ENCODE assay signal across 7 cellular contexts in genomic region chr9:137518661-137519459, GRCh38. TPM values are rescaled to one million over a fixed set of nuclear protein-coding genes. Genes with fewer than 3 reads are reported as not detected.
DNase-seq lines count a peak whose midpoint lies in the region; ATAC-seq, FAIRE-seq and TF ChIP-seq lines count a peak whose summit lies in the region.
"Not testable (repeated sequence)": the region's sequence is repeated elsewhere in the genome, so short reads cannot be mapped to it uniquely, and the experiment has no call there.

No MANE protein-coding gene starts in this region.

- not testable (repeated sequence) for H3K9me3 ChIP-seq in K562 (replicated peaks; ENCODE audit: control insufficient read depth, insufficient read depth, low read depth, low read length); H1 (ENCODE audit: insufficient read depth in 2 of 2, low read depth in 1 of 2, low read length in 1 of 2); osteoblast (ENCODE audit: low read depth, low read length)

- not testable (repeated sequence) for TF ChIP-seq EP300 in K562 (IDR thresholded peaks at IDR 0.05; ENCODE audit: low read length); H1 (IDR thresholded peaks at IDR 0.05; ENCODE audit: borderline replicate concordance in 1 of 2, low read depth in 2 of 2, low read length in 2 of 2)

- TF ChIP-seq POLR2A in K562 (conservative IDR thresholded peaks at IDR 0.05); H1 (IDR thresholded peaks at IDR 0.05; ENCODE audit: control extremely low read depth in 1 of 2, low read depth in 2 of 2, low read length in 2 of 2): not testable (repeated sequence)

- POLR2A ChIA-PET in K562 (lab: Yijun Ruan, JAX); H1 (lab: Charles Lee; ENCODE audit: partially characterized antibody): not testable (repeated sequence)

- H4K20me1 ChIP-seq in K562 (replicated peaks; ENCODE audit: control insufficient read depth, insufficient read depth, low read length); H1 (replicated peaks in 1 of 2; ENCODE audit: control insufficient read depth in 1 of 2, insufficient read depth in 2 of 2, low read length in 2 of 2); osteoblast (ENCODE audit: insufficient read depth, low read length): not testable (repeated sequence)

- H2BK15ac ChIP-seq in H1 (ENCODE audit: low read length): not testable (repeated sequence)

- not testable (repeated sequence) for BruUV-seq in K562 (replicated peaks; lab: Mats Ljungman, UMichigan)

- not testable (repeated sequence) for ATAC-seq in K562

- not testable (repeated sequence) for H2BK5ac ChIP-seq in H1 (ENCODE audit: low read depth, low read length)

- not testable (repeated sequence) for H3K14ac ChIP-seq in H1 (ENCODE audit: insufficient read length)

- H3K4me3 ChIP-seq in H7 (ENCODE audit: insufficient read depth, low read depth, low read length); K562; H1 (ENCODE audit: extremely low read depth in 1 of 4, insufficient read depth in 2 of 4, low read depth in 3 of 4, low read length in 4 of 4); osteoblast (ENCODE audit: insufficient read depth, low read length): not testable (repeated sequence)

- FAIRE-seq in K562 (lab: Jason Lieb, UNC): peak; percentile 6
- not testable (repeated sequence) for FAIRE-seq in H1 (lab: Jason Lieb, UNC)

- not testable (repeated sequence) for H2AFZ ChIP-seq in K562 (ENCODE audit: low read depth, low read length); H1 (ENCODE audit: low read length); osteoblast (ENCODE audit: low read length)

- H3K27me3 ChIP-seq in H7 (ENCODE audit: control insufficient read depth, insufficient read depth, low read length); K562 (ENCODE audit: control insufficient read depth in 2 of 2, insufficient read depth in 2 of 2, low read length in 2 of 2); H1 (replicated peaks in 1 of 4; ENCODE audit: control insufficient read depth in 3 of 4, extremely low read depth in 1 of 4, insufficient read depth in 3 of 4, low read length in 3 of 4); osteoblast (ENCODE audit: insufficient read depth, low read length): not testable (repeated sequence)

- H4K91ac ChIP-seq in H1 (replicated peaks; ENCODE audit: insufficient read length, low read length): not testable (repeated sequence)

- H3K79me2 ChIP-seq in K562 (ENCODE audit: control insufficient read depth, insufficient read depth, low read length); H1 (ENCODE audit: control insufficient read depth in 1 of 2, insufficient read depth in 2 of 2, low read length in 2 of 2); osteoblast (ENCODE audit: insufficient read depth, low read length): not testable (repeated sequence)

- H4K5ac ChIP-seq in H1 (ENCODE audit: insufficient read length, low read depth, low read length): not testable (repeated sequence)

- not testable (repeated sequence) for H3K18ac ChIP-seq in H1 (ENCODE audit: extremely low read depth, low read length)

- TF ChIP-seq CTCF in K562 (IDR thresholded peaks at IDR 0.05 in 2 of 3, conservative IDR thresholded peaks at IDR 0.05 in 1 of 3; ENCODE audit: insufficient read depth in 2 of 3, low read depth in 1 of 3, low read length in 3 of 3); H1 (IDR thresholded peaks at IDR 0.05; ENCODE audit: control extremely low read depth in 1 of 3, insufficient read depth in 1 of 3, low read depth in 1 of 3, low read length in 3 of 3); osteoblast (IDR thresholded peaks at IDR 0.05; ENCODE audit: extremely low read depth, low read depth, low read length): not testable (repeated sequence)

- H3K56ac ChIP-seq in H1 (replicated peaks; ENCODE audit: insufficient read length, low read depth, low read length): not testable (repeated sequence)

- H3K4me1 ChIP-seq in K562 (replicated peaks in 1 of 2; ENCODE audit: control insufficient read depth in 2 of 2, insufficient read depth in 2 of 2, low read length in 2 of 2): peaks cover 0 to 44% of the 10 kb centered on the region in 2 experiments; a peak in 3 of 5 replicates
- H3K4me1 ChIP-seq in H1 (replicated peaks in 1 of 4; ENCODE audit: control insufficient read depth in 3 of 4, insufficient read depth in 4 of 4, low read length in 3 of 4); osteoblast (ENCODE audit: insufficient read depth, low read length): not testable (repeated sequence)

- not testable (repeated sequence) for H3K36me3 ChIP-seq in H7 (replicated peaks; ENCODE audit: control insufficient read depth, insufficient read depth, low read length); K562 (ENCODE audit: control insufficient read depth, insufficient read depth, low read length); H1 (ENCODE audit: control insufficient read depth in 2 of 4, insufficient read depth in 4 of 4, low read length in 3 of 4); osteoblast (ENCODE audit: insufficient read depth, low read length)

- H2BK12ac ChIP-seq in H1 (ENCODE audit: low read depth, low read length): not testable (repeated sequence)

- not testable (repeated sequence) for H2AK5ac ChIP-seq in H1 (ENCODE audit: low read depth, low read length)

- H3K4ac ChIP-seq in H1 (replicated peaks; ENCODE audit: insufficient read length, low read depth, low read length): not testable (repeated sequence)

- not testable (repeated sequence) for H3K23me2 ChIP-seq in H1 (ENCODE audit: low read depth, low read length)

- H3K9ac ChIP-seq in K562 (ENCODE audit: insufficient read depth in 1 of 2, low read depth in 2 of 2, low read length in 2 of 2): peak overlapping the region in 1 of 2 experiments; percentile 48; a peak in 1 of 4 replicates
- H3K9ac ChIP-seq in H1 (replicated peaks in 1 of 4; ENCODE audit: extremely low read depth in 1 of 4, low read depth in 3 of 4, low read length in 3 of 4): not testable (repeated sequence)

- CTCF ChIA-PET in K562 (lab: Yijun Ruan, JAX; ENCODE audit: low intra/inter-chr PET ratio); H1 (lab: Charles Lee; ENCODE audit: partially characterized antibody): not testable (repeated sequence)

- H3K4me2 ChIP-seq in K562 (ENCODE audit: insufficient read depth, low read length); H1 (ENCODE audit: insufficient read depth in 1 of 2, low read depth in 2 of 2, low read length in 2 of 2); osteoblast (ENCODE audit: insufficient read depth, low read length): not testable (repeated sequence)

- H3K9me1 ChIP-seq in K562 (ENCODE audit: control insufficient read depth, insufficient read depth, low read length): not testable (repeated sequence)

- not testable (repeated sequence) for H3K79me1 ChIP-seq in H1 (ENCODE audit: low read depth, low read length)

- WGBS in K562 (ENCODE audit: insufficient coverage, low coverage, missing lambda C conversion rate): 7% methylated on average over 13 of the region's 13 CpGs
- WGBS in H1 (ENCODE audit: extremely low coverage in 1 of 2, insufficient coverage in 1 of 2, insufficient read length in 1 of 2, insufficient replicate concordance in 2 of 2, low coverage in 1 of 2, low lambda C conversion rate in 2 of 2, missing lambda C conversion rate in 1 of 2), 2 experiments: 94% methylated on average over 8 of the region's 13 CpGs; no CpG with 5 or more reads in 1 of the 2 experiments

- not testable (repeated sequence) for H3K23ac ChIP-seq in H1 (ENCODE audit: insufficient read length)

- in situ Hi-C loops in K562 (cut with MboI): not testable (repeated sequence)

- H3K27ac ChIP-seq in K562 (ENCODE audit: extremely low read depth, low read depth, low read length); H1 (ENCODE audit: low read depth, low read length); osteoblast (ENCODE audit: low read depth, low read length): not testable (repeated sequence)

- not testable (repeated sequence) for H2BK20ac ChIP-seq in H1 (ENCODE audit: low read length)

- DNase-seq in A172 (ENCODE audit: low spot score) (peak; percentile 94), H7 (peak; percentile 39), MV-4-11 (lab: John Stamatoyannopoulos, UW) (peak; percentile 59), RPMI7951 (ENCODE audit: low read depth) (peak; percentile 61), K562 (ENCODE audit: extremely low read depth in 1 of 4, low spot score in 3 of 4) (peak in 1 of 4 experiments; percentile 34), osteoblast (ENCODE audit: insufficient read length, low spot score, missing footprints) (peak; percentile 96)
- not testable (repeated sequence) for DNase-seq in H1 (ENCODE audit: low read depth in 1 of 2, low spot score in 2 of 2)

- H2BK120ac ChIP-seq in H1 (replicated peaks; ENCODE audit: low read depth, low read length): not testable (repeated sequence)

- not testable (repeated sequence) for TF ChIP-seq RAD21 in K562 (CRISPR knock-in tag; conservative IDR thresholded peaks at IDR 0.05 in 1 of 2, IDR thresholded peaks at IDR 0.05 in 1 of 2); H1 (IDR thresholded peaks at IDR 0.05 in 1 of 2, conservative IDR thresholded peaks at IDR 0.05 in 1 of 2; ENCODE audit: low read depth in 2 of 2, low read length in 2 of 2)

- intact Hi-C loops in K562 (cut with micrococcal nuclease): not testable (repeated sequence)

- not testable (repeated sequence) for H4K8ac ChIP-seq in H1 (ENCODE audit: extremely low read depth, insufficient read depth, low read length)

RNA-seq across cellular contexts. Expression of gene PNPLA7, which starts 31.3 kb away (rescaled TPM):
- total RNA-seq in A172 (2014; rRNA removed; shearing (Covaris generic)): 0.14 and 0.36 TPM in 2 replicates
- total RNA-seq in H7 (2014; rRNA removed; shearing (Covaris generic)): 0.07 and 0.14 TPM in 2 replicates
- not detected in 2 replicates for total RNA-seq in RPMI7951 (2014; rRNA removed; shearing (Covaris generic))
- total RNA-seq in K562 (2011; cell fraction: chromatin; rRNA removed; ENCODE audit: low replicate concordance): 2.8 and 5.5 TPM in 2 replicates
- 2.0 and 3.0 TPM in 2 replicates for total RNA-seq in K562 (2011; cell fraction: nucleolus; rRNA removed)
- 2.3 and 3.4 TPM in 2 replicates for total RNA-seq in K562 (2011; cell fraction: nucleoplasm; rRNA removed)
- total RNA-seq in K562 (2014; rRNA removed) (0.14 and 0.45 TPM in 2 replicates), K562 (2014; rRNA removed; fragmentation: Illumina TruSeq; extraction: Trizol) (0.04 TPM in 1 of 2 replicates, not detected in the other), K562 (2015; rRNA removed; fragmentation: Illumina TruSeq; extraction: Trizol) (0.19 and 0.22 TPM in 2 replicates), K562 (2021) (0.58 and 0.75 TPM in 2 replicates), osteoblast (1.8 and 2.7 TPM in 2 replicates)
- polyA plus RNA-seq in K562 (2011; rRNA removed) (0.17 and 0.66 TPM in 2 replicates), K562 (2014; fragmentation: Illumina TruSeq; extraction: Trizol) (0.31 and 0.44 TPM in 2 replicates), K562 (2014; fragmentation: Nextera tagmentation; extraction: Ambion mirVana) (under 1 TPM in 1 of 2 experiments, not detected in 1; 0.01 TPM), K562 (2014; rRNA removed) (0.78 and 0.85 TPM in 2 replicates), H1 (2011; rRNA removed) (0.35 and 0.36 TPM in 2 replicates)
- 0.16 and 0.19 TPM in 2 replicates for polyA plus RNA-seq in K562 (2011; cell fraction: cytosol; rRNA removed)
- 4.1 and 5.1 TPM in 2 replicates for polyA plus RNA-seq in K562 (2011; cell fraction: nucleus; rRNA removed)
- 0.95 and 2.4 TPM in 2 replicates for polyA plus RNA-seq in K562 (2012)
- 0.07 and 0.12 TPM in 2 replicates for polyA minus RNA-seq in K562 (2011; rRNA and poly(A)+ RNA removed)
- 0.19 and 0.46 TPM in 2 replicates for polyA minus RNA-seq in K562 (2011; cell fraction: cytosol; rRNA and poly(A)+ RNA removed)
- 0.54 and 1.00 TPM in 2 replicates for polyA minus RNA-seq in K562 (2011; cell fraction: nucleus; rRNA and poly(A)+ RNA removed)
- 0.47 and 0.57 TPM in 2 replicates for total RNA-seq in H1 (2021; fragmentation: NEBNext Ultra II Directional; extraction: Animal tissue kit (Norgen Biotek cat#: 25700))
- polyA plus RNA-seq in H1 (2011; cell fraction: cytosol; rRNA removed): 0.35 TPM
- polyA plus RNA-seq in H1 (2011; cell fraction: nucleus; rRNA removed): 2.7 TPM
- 0.48 to 1.3 TPM (median 0.82 TPM) in 4 replicates for polyA plus RNA-seq in H1 (2012, experiment 1 of 2)
- polyA plus RNA-seq in H1 (2012, experiment 2 of 2): 0.24 TPM
- polyA plus RNA-seq in H1 (2013, experiment 1 of 2): 0.22 TPM
- 0.17 TPM for polyA plus RNA-seq in H1 (2013, experiment 2 of 2)
- polyA minus RNA-seq in H1 (2011; rRNA and poly(A)+ RNA removed): 0.38 and 0.54 TPM in 2 replicates
- not detected for polyA minus RNA-seq in H1 (2011; cell fraction: cytosol; rRNA and poly(A)+ RNA removed)
- 0.80 TPM for polyA minus RNA-seq in H1 (2011; cell fraction: nucleus; rRNA and poly(A)+ RNA removed)

RNA-seq across cellular contexts. Expression of gene MRPL41, which starts 32.8 kb away (rescaled TPM):
- total RNA-seq in A172 (2014; rRNA removed; shearing (Covaris generic)): 86.1 and 103 TPM in 2 replicates
- total RNA-seq in H7 (2014; rRNA removed; shearing (Covaris generic)): 74.5 and 78.8 TPM in 2 replicates
- total RNA-seq in RPMI7951 (2014; rRNA removed; shearing (Covaris generic)): 66.7 and 80.8 TPM in 2 replicates
- total RNA-seq in K562 (2011; cell fraction: chromatin; rRNA removed; ENCODE audit: low replicate concordance): 2.1 and 9.1 TPM in 2 replicates
- total RNA-seq in K562 (2011; cell fraction: nucleolus; rRNA removed): 19.8 and 28.3 TPM in 2 replicates
- total RNA-seq in K562 (2011; cell fraction: nucleoplasm; rRNA removed): 9.6 and 10.5 TPM in 2 replicates
- total RNA-seq in K562 (2014; rRNA removed) (239 and 259 TPM in 2 replicates), K562 (2014; rRNA removed; fragmentation: Illumina TruSeq; extraction: Trizol) (9.2 and 11.6 TPM in 2 replicates), K562 (2015; rRNA removed; fragmentation: Illumina TruSeq; extraction: Trizol) (54.9 and 58.3 TPM in 2 replicates), K562 (2021) (146 and 158 TPM in 2 replicates), osteoblast (26.2 and 30.4 TPM in 2 replicates)
- polyA plus RNA-seq in K562 (2011; rRNA removed) (21.6 and 23.7 TPM in 2 replicates), K562 (2014; fragmentation: Illumina TruSeq; extraction: Trizol) (10.4 and 32.9 TPM in 2 replicates), K562 (2014; fragmentation: Nextera tagmentation; extraction: Ambion mirVana) (1 to 10 TPM; 2.6 to 4.1 TPM), K562 (2014; rRNA removed) (184 and 216 TPM in 2 replicates), H1 (2011; rRNA removed) (58.1 and 79.3 TPM in 2 replicates)
- polyA plus RNA-seq in K562 (2011; cell fraction: cytosol; rRNA removed): 35.6 and 169 TPM in 2 replicates
- polyA plus RNA-seq in K562 (2011; cell fraction: nucleus; rRNA removed): 18.9 and 28.4 TPM in 2 replicates
- polyA plus RNA-seq in K562 (2012): 75.7 and 99.4 TPM in 2 replicates
- 1.7 and 3.9 TPM in 2 replicates for polyA minus RNA-seq in K562 (2011; rRNA and poly(A)+ RNA removed)
- 21.6 and 22.5 TPM in 2 replicates for polyA minus RNA-seq in K562 (2011; cell fraction: cytosol; rRNA and poly(A)+ RNA removed)
- polyA minus RNA-seq in K562 (2011; cell fraction: nucleus; rRNA and poly(A)+ RNA removed): 4.7 and 8.7 TPM in 2 replicates
- total RNA-seq in H1 (2021; fragmentation: NEBNext Ultra II Directional; extraction: Animal tissue kit (Norgen Biotek cat#: 25700)): 47.2 and 49.4 TPM in 2 replicates
- polyA plus RNA-seq in H1 (2011; cell fraction: cytosol; rRNA removed): 54.3 TPM
- 39.5 TPM for polyA plus RNA-seq in H1 (2011; cell fraction: nucleus; rRNA removed)
- polyA plus RNA-seq in H1 (2012, experiment 1 of 2): 30.4 to 55.6 TPM (median 46.9 TPM) in 4 replicates
- 38.3 TPM for polyA plus RNA-seq in H1 (2012, experiment 2 of 2)
- polyA plus RNA-seq in H1 (2013, experiment 1 of 2): 43.5 TPM
- polyA plus RNA-seq in H1 (2013, experiment 2 of 2): 42.5 TPM
- polyA minus RNA-seq in H1 (2011; rRNA and poly(A)+ RNA removed): 2.4 and 2.7 TPM in 2 replicates
- 15.5 TPM for polyA minus RNA-seq in H1 (2011; cell fraction: cytosol; rRNA and poly(A)+ RNA removed)
- polyA minus RNA-seq in H1 (2011; cell fraction: nucleus; rRNA and poly(A)+ RNA removed): 10.0 TPM

RNA-seq across cellular contexts. Expression of gene NSMF, which starts 59.7 kb away (rescaled TPM):
- 45.1 and 46.4 TPM in 2 replicates for total RNA-seq in A172 (2014; rRNA removed; shearing (Covaris generic))
- total RNA-seq in H7 (2014; rRNA removed; shearing (Covaris generic)): 37.9 and 39.0 TPM in 2 replicates
- 11.9 and 12.7 TPM in 2 replicates for total RNA-seq in RPMI7951 (2014; rRNA removed; shearing (Covaris generic))
- 47.6 and 128 TPM in 2 replicates for total RNA-seq in K562 (2011; cell fraction: chromatin; rRNA removed; ENCODE audit: low replicate concordance)
- 87.2 and 93.1 TPM in 2 replicates for total RNA-seq in K562 (2011; cell fraction: nucleolus; rRNA removed)
- total RNA-seq in K562 (2011; cell fraction: nucleoplasm; rRNA removed): 47.3 and 58.7 TPM in 2 replicates
- total RNA-seq in K562 (2014; rRNA removed) (49.2 and 60.0 TPM in 2 replicates), K562 (2014; rRNA removed; fragmentation: Illumina TruSeq; extraction: Trizol) (24.4 and 29.3 TPM in 2 replicates), K562 (2015; rRNA removed; fragmentation: Illumina TruSeq; extraction: Trizol) (28.2 and 29.1 TPM in 2 replicates), K562 (2021) (72.0 and 74.5 TPM in 2 replicates), osteoblast (19.2 and 22.4 TPM in 2 replicates)
- polyA plus RNA-seq in K562 (2011; rRNA removed) (44.9 and 71.8 TPM in 2 replicates), K562 (2014; fragmentation: Illumina TruSeq; extraction: Trizol) (26.4 and 44.1 TPM in 2 replicates), K562 (2014; fragmentation: Nextera tagmentation; extraction: Ambion mirVana) (under 1 TPM; 0.20 to 0.42 TPM), K562 (2014; rRNA removed) (76.3 and 82.7 TPM in 2 replicates), H1 (2011; rRNA removed) (65.1 and 90.8 TPM in 2 replicates)
- polyA plus RNA-seq in K562 (2011; cell fraction: cytosol; rRNA removed): 59.2 and 114 TPM in 2 replicates
- 244 and 400 TPM in 2 replicates for polyA plus RNA-seq in K562 (2011; cell fraction: nucleus; rRNA removed)
- polyA plus RNA-seq in K562 (2012): 38.5 and 48.2 TPM in 2 replicates
- polyA minus RNA-seq in K562 (2011; rRNA and poly(A)+ RNA removed): 25.2 and 31.9 TPM in 2 replicates
- polyA minus RNA-seq in K562 (2011; cell fraction: cytosol; rRNA and poly(A)+ RNA removed): 37.7 and 44.3 TPM in 2 replicates
- 47.9 and 59.5 TPM in 2 replicates for polyA minus RNA-seq in K562 (2011; cell fraction: nucleus; rRNA and poly(A)+ RNA removed)
- total RNA-seq in H1 (2021; fragmentation: NEBNext Ultra II Directional; extraction: Animal tissue kit (Norgen Biotek cat#: 25700)): 55.5 and 56.7 TPM in 2 replicates
- 65.8 TPM for polyA plus RNA-seq in H1 (2011; cell fraction: cytosol; rRNA removed)
- 223 TPM for polyA plus RNA-seq in H1 (2011; cell fraction: nucleus; rRNA removed)
- polyA plus RNA-seq in H1 (2012, experiment 1 of 2): 31.7 to 60.6 TPM (median 47.9 TPM) in 4 replicates
- polyA plus RNA-seq in H1 (2012, experiment 2 of 2): 42.0 TPM
- polyA plus RNA-seq in H1 (2013, experiment 1 of 2): 39.5 TPM
- polyA plus RNA-seq in H1 (2013, experiment 2 of 2): 37.5 TPM
- 23.1 and 28.8 TPM in 2 replicates for polyA minus RNA-seq in H1 (2011; rRNA and poly(A)+ RNA removed)
- polyA minus RNA-seq in H1 (2011; cell fraction: cytosol; rRNA and poly(A)+ RNA removed): 32.0 TPM
- polyA minus RNA-seq in H1 (2011; cell fraction: nucleus; rRNA and poly(A)+ RNA removed): 41.2 TPM

RNA-seq across cellular contexts. Expression of gene DPH7, which starts 59.9 kb away (rescaled TPM):
- total RNA-seq in A172 (2014; rRNA removed; shearing (Covaris generic)): 47.4 and 56.0 TPM in 2 replicates
- total RNA-seq in H7 (2014; rRNA removed; shearing (Covaris generic)): 41.8 and 49.1 TPM in 2 replicates
- total RNA-seq in RPMI7951 (2014; rRNA removed; shearing (Covaris generic)): 14.5 and 20.0 TPM in 2 replicates
- 207 and 328 TPM in 2 replicates for total RNA-seq in K562 (2011; cell fraction: chromatin; rRNA removed; ENCODE audit: low replicate concordance)
- 176 and 183 TPM in 2 replicates for total RNA-seq in K562 (2011; cell fraction: nucleolus; rRNA removed)
- 193 and 208 TPM in 2 replicates for total RNA-seq in K562 (2011; cell fraction: nucleoplasm; rRNA removed)
- 49.7 and 54.8 TPM in 2 replicates for total RNA-seq in K562 (2014; rRNA removed)
- 25.5 and 31.8 TPM in 2 replicates for total RNA-seq in K562 (2014; rRNA removed; fragmentation: Illumina TruSeq; extraction: Trizol)
- 30.8 and 31.4 TPM in 2 replicates for total RNA-seq in K562 (2015; rRNA removed; fragmentation: Illumina TruSeq; extraction: Trizol)
- total RNA-seq in K562 (2021): 53.0 and 54.0 TPM in 2 replicates
- 56.1 and 64.2 TPM in 2 replicates for polyA plus RNA-seq in K562 (2011; rRNA removed)
- 42.3 and 50.6 TPM in 2 replicates for polyA plus RNA-seq in K562 (2011; cell fraction: cytosol; rRNA removed)
- 337 and 348 TPM in 2 replicates for polyA plus RNA-seq in K562 (2011; cell fraction: nucleus; rRNA removed)
- 32.2 and 49.3 TPM in 2 replicates for polyA plus RNA-seq in K562 (2012)
- 37.1 and 41.3 TPM in 2 replicates for polyA plus RNA-seq in K562 (2014; fragmentation: Illumina TruSeq; extraction: Trizol)
- polyA plus RNA-seq in K562 (2014; fragmentation: Nextera tagmentation; extraction: Ambion mirVana): 10 to 100 TPM; 13.9 to 21.4 TPM
- 65.5 and 68.6 TPM in 2 replicates for polyA plus RNA-seq in K562 (2014; rRNA removed)
- 24.1 and 28.0 TPM in 2 replicates for polyA minus RNA-seq in K562 (2011; rRNA and poly(A)+ RNA removed)
- polyA minus RNA-seq in K562 (2011; cell fraction: cytosol; rRNA and poly(A)+ RNA removed): 10.1 and 16.2 TPM in 2 replicates
- polyA minus RNA-seq in K562 (2011; cell fraction: nucleus; rRNA and poly(A)+ RNA removed): 42.9 and 65.3 TPM in 2 replicates
- 44.6 and 45.7 TPM in 2 replicates for total RNA-seq in H1 (2021; fragmentation: NEBNext Ultra II Directional; extraction: Animal tissue kit (Norgen Biotek cat#: 25700))
- polyA plus RNA-seq in H1 (2011; rRNA removed): 45.5 and 50.5 TPM in 2 replicates
- polyA plus RNA-seq in H1 (2011; cell fraction: cytosol; rRNA removed): 57.0 TPM
- 130 TPM for polyA plus RNA-seq in H1 (2011; cell fraction: nucleus; rRNA removed)
- polyA plus RNA-seq in H1 (2012, experiment 1 of 2): 36.7 to 45.7 TPM (median 45.2 TPM) in 4 replicates
- polyA plus RNA-seq in H1 (2012, experiment 2 of 2): 42.0 TPM
- 37.2 TPM for polyA plus RNA-seq in H1 (2013, experiment 1 of 2)
- polyA plus RNA-seq in H1 (2013, experiment 2 of 2): 32.9 TPM
- 33.4 and 36.2 TPM in 2 replicates for polyA minus RNA-seq in H1 (2011; rRNA and poly(A)+ RNA removed)
- polyA minus RNA-seq in H1 (2011; cell fraction: cytosol; rRNA and poly(A)+ RNA removed): 20.0 TPM
- 42.4 TPM for polyA minus RNA-seq in H1 (2011; cell fraction: nucleus; rRNA and poly(A)+ RNA removed)
- total RNA-seq in osteoblast: 20.3 and 26.2 TPM in 2 replicates
